In the genomic region with DNA sequence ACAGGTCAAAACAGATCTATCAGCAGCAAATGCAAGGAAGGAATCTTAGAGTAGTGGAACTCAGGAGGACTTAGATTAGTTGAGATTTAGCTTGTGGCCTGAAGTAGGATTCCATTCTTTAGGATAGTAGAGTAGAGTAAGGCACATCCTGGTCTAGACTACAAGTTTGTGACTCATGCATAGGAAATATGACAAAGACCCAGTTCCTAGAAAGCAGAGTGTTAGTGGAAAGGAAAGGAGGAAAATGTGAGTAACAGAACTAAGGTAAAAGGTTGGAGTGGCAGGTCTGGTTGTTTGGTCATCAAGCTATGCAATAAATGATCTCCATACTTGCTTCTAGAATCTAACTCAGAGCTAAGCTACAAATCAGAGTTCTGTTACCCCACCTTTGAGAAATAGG, we compare ENCODE assay signal across 17 cellular contexts.
DNase-seq lines count a peak whose midpoint lies in the region; ATAC-seq, FAIRE-seq and TF ChIP-seq lines count a peak whose summit lies in the region.
"Had no signal": no experiment of that assay in that cellular context is flagged by ENCODE, and none has a peak within 500 bp of the region (broad histone marks: within the 10 kb centered on the region; RNA-seq: fewer than 3 reads in every experiment).

No MANE protein-coding gene starts in this region.

- no peaks in the 10 kb centered on the region for H3K36me3 Mint-ChIP-seq in Caco-2 (ENCODE audit: insufficient read depth, unreplicated experiment)
- H3K36me3 Mint-ChIP-seq: CD4-positive, alpha-beta memory T cell had no signal

- CTCF ChIA-PET in PC-3 (lab: Charles Lee) = no interaction called here
- CTCF ChIA-PET in endothelial cell of umbilical vein (lab: Charles Lee) = no interaction called here
- CTCF ChIA-PET in Caco-2 (lab: Charles Lee) = no interaction called here

- no peak overlapping the region for H3K4me3 ChIP-seq in PC-3 (ENCODE audit: low read length)
- no peak overlapping the region for H3K4me3 ChIP-seq in endothelial cell of umbilical vein (replicated peaks in 1 of 3; ENCODE audit: insufficient read depth in 1 of 3, low read depth in 1 of 3, low read length in 3 of 3)
- H3K4me3 ChIP-seq in Caco-2 (ENCODE audit: low read depth, low read length) = no peak overlapping the region
- H3K4me3 ChIP-seq: GM23338, HAP-1 had no signal

- H3K27me3 ChIP-seq in PC-3 (ENCODE audit: low read length) (no peaks in the 10 kb centered on the region), endothelial cell of umbilical vein (ENCODE audit: control insufficient read depth in 2 of 2, insufficient read depth in 2 of 2, low read length in 2 of 2) (no peaks in the 10 kb centered on the region), Caco-2 (replicated peaks; ENCODE audit: control insufficient read depth, insufficient read depth, low read length) (no peaks in the 10 kb centered on the region)

- no peaks in the 10 kb centered on the region for H3K36me3 ChIP-seq in PC-3 (ENCODE audit: low read depth, low read length)
- no peaks in the 10 kb centered on the region for H3K36me3 ChIP-seq in endothelial cell of umbilical vein (ENCODE audit: control insufficient read depth in 2 of 2, extremely low read depth in 1 of 2, insufficient read depth in 2 of 2, low read length in 2 of 2)
- H3K36me3 ChIP-seq in Caco-2 (ENCODE audit: control insufficient read depth, insufficient read depth, low read length) = no peaks in the 10 kb centered on the region
- H3K36me3 ChIP-seq: HAP-1 had no signal

- no peaks in the 10 kb centered on the region for H3K9me1 ChIP-seq in endothelial cell of umbilical vein (replicated peaks; ENCODE audit: control insufficient read depth, extremely low read depth, insufficient read depth, low read length)

- no peaks in the 10 kb centered on the region for H3K9me2 ChIP-seq in PC-3 (replicated peaks; ENCODE audit: low read length)

- intact Hi-C loops in PC-3 (cut with micrococcal nuclease) (no loop called here), endothelial cell of umbilical vein (cut with micrococcal nuclease) (no loop called here), Caco-2 (cut with micrococcal nuclease; ENCODE audit: unreplicated experiment) (no loop called here), left cardiac atrium (cut with DNase I) (no loop called here)

- no peak overlapping the region for H2AFZ ChIP-seq in PC-3 (ENCODE audit: low read length)
- H2AFZ ChIP-seq in endothelial cell of umbilical vein (ENCODE audit: low read depth, low read length) = no peak overlapping the region
- H2AFZ ChIP-seq: GM23338 had no signal

- no peaks in the 10 kb centered on the region for H3F3A ChIP-seq in PC-3 (ENCODE audit: low read length, unreplicated experiment)

- H3K9me3 Mint-ChIP-seq in Caco-2 (ENCODE audit: unreplicated experiment) = no peaks in the 10 kb centered on the region
- H3K9me3 Mint-ChIP-seq: GM23338, HFFc6 had no signal

- H3K4me2 ChIP-seq in PC-3 (ENCODE audit: low read length) (no peak overlapping the region), endothelial cell of umbilical vein (ENCODE audit: insufficient read depth, low read length) (no peak overlapping the region)
- H3K4me2 ChIP-seq: GM23338 had no signal

- no peak overlapping the region for H3K4me3 Mint-ChIP-seq in Caco-2 (ENCODE audit: unreplicated experiment)
- H3K4me3 Mint-ChIP-seq: CD4-positive, alpha-beta memory T cell; GM23338; HFFc6 had no signal

- BruUV-seq in PC-3 (replicated peaks; lab: Mats Ljungman, UMichigan) = no TSS peak
- no TSS peak for BruUV-seq in endothelial cell of umbilical vein (replicated peaks; lab: Mats Ljungman, UMichigan)
- BruUV-seq in Caco-2 (replicated peaks; lab: Mats Ljungman, UMichigan) = no TSS peak

- no peaks in the 10 kb centered on the region for H3K4me1 Mint-ChIP-seq in Caco-2 (ENCODE audit: low read depth, unreplicated experiment)
- H3K4me1 Mint-ChIP-seq: CD4-positive, alpha-beta memory T cell had no signal

- no peaks in the 10 kb centered on the region for H3K9me3 ChIP-seq in PC-3 (ENCODE audit: low read length)
- H3K9me3 ChIP-seq in endothelial cell of umbilical vein (replicated peaks; ENCODE audit: control insufficient read depth, insufficient read depth, low read length) = no peaks in the 10 kb centered on the region
- H3K9me3 ChIP-seq in Caco-2 = no peaks in the 10 kb centered on the region
- H3K9me3 ChIP-seq: HAP-1 had no signal

- H3K79me2 ChIP-seq in PC-3 (ENCODE audit: low read length) = no peaks in the 10 kb centered on the region
- H3K79me2 ChIP-seq in endothelial cell of umbilical vein (ENCODE audit: control insufficient read depth, insufficient read depth, low read length) = no peaks in the 10 kb centered on the region

- no peaks in the 10 kb centered on the region for H3K4me1 ChIP-seq in PC-3 (ENCODE audit: insufficient read depth, low read length)
- H3K4me1 ChIP-seq in endothelial cell of umbilical vein (ENCODE audit: control insufficient read depth, extremely low read depth, insufficient read depth, low read length) = no peaks in the 10 kb centered on the region
- no peaks in the 10 kb centered on the region for H3K4me1 ChIP-seq in Caco-2
- H3K4me1 ChIP-seq: HAP-1 had no signal

- H4K20me1 ChIP-seq in PC-3 (ENCODE audit: low read length) = no peaks in the 10 kb centered on the region
- no peaks in the 10 kb centered on the region for H4K20me1 ChIP-seq in endothelial cell of umbilical vein (replicated peaks; ENCODE audit: control insufficient read depth, extremely low read depth, insufficient read depth, low read length)

- H3K27me3 Mint-ChIP-seq in Caco-2 (ENCODE audit: insufficient read depth, unreplicated experiment) = no peaks in the 10 kb centered on the region
- H3K27me3 Mint-ChIP-seq: CD4-positive, alpha-beta memory T cell had no signal

- TF ChIP-seq CTCF in PC-3 (conservative IDR thresholded peaks at IDR 0.05; ENCODE audit: low read depth, low read length) = no peak
- TF ChIP-seq CTCF in endothelial cell of umbilical vein (IDR thresholded peaks at IDR 0.05; ENCODE audit: extremely low read depth in 1 of 2, insufficient read depth in 1 of 2, low read depth in 1 of 2, low read length in 2 of 2) = no peak
- TF ChIP-seq CTCF in Caco-2 (IDR thresholded peaks at IDR 0.05; ENCODE audit: insufficient read depth in 1 of 2, low read depth in 1 of 2, low read length in 1 of 2, severe bottlenecking in 1 of 2, unreplicated experiment in 1 of 2) = no peak

- TF ChIP-seq POLR2A in endothelial cell of umbilical vein (IDR thresholded peaks at IDR 0.05; ENCODE audit: low read depth, low read length) = no peak

- peak; percentile 12 for FAIRE-seq in endothelial cell of umbilical vein (lab: Jason Lieb, UNC)
- FAIRE-seq in GM19239 (lab: Jason Lieb, UNC) = no peak
- FAIRE-seq: G401.6, GM12892 had no signal

- ATAC-seq in PC-3 = no peak
- ATAC-seq in left cardiac atrium = no peak
- ATAC-seq: GM23338 had no signal

- POLR2A ChIA-PET in PC-3 (lab: Charles Lee; ENCODE audit: unreplicated experiment) = no interaction called here
- POLR2A ChIA-PET in endothelial cell of umbilical vein (lab: Charles Lee) = no interaction called here
- POLR2A ChIA-PET in Caco-2 (lab: Charles Lee) = no interaction called here

- DNase-seq in PC-3 (peak; percentile 43), RKO (ENCODE audit: low spot score) (peak; percentile 3), endothelial cell of umbilical vein (ENCODE audit: low read depth, low spot score) (peak; percentile 2), renal cortical epithelial cell (ENCODE audit: low read depth) (peak; percentile 51), Caco-2 (no peak), left cardiac atrium (no peak), GM19239 (ENCODE audit: insufficient read length, low spot score) (no peak)
- DNase-seq: C1 segment of cervical spinal cord; CD4-positive, alpha-beta memory T cell; COR-L47; DMS153; DND-41; HFFc6 had no signal

- H3K9ac ChIP-seq in PC-3 (ENCODE audit: low read length) = no peak overlapping the region
- H3K9ac ChIP-seq in endothelial cell of umbilical vein (replicated peaks; ENCODE audit: extremely low read depth, insufficient read depth, low read length) = no peak overlapping the region

- dilution Hi-C loops in endothelial cell of umbilical vein (cut with MboI; ENCODE audit: extremely low pct_ligation_motif_present, low sequenced_read_pairs) = no loop called here

- H3K27ac ChIP-seq in PC-3 (ENCODE audit: low read length) (no peak overlapping the region), endothelial cell of umbilical vein (ENCODE audit: insufficient read depth, low read depth, low read length) (no peak overlapping the region)

- no peak overlapping the region for H3K27ac Mint-ChIP-seq in Caco-2 (ENCODE audit: unreplicated experiment)
- H3K27ac Mint-ChIP-seq: CD4-positive, alpha-beta memory T cell; GM23338; HFFc6 had no signal

TF ChIP-seq in endothelial cell of umbilical vein, 7 proteins besides CTCF, POLR2A, EP300 and RAD21:
- no peak for TF ChIP-seq FOS (IDR thresholded peaks at IDR 0.05; ENCODE audit: borderline replicate concordance, insufficient read depth, low read length)

Comparison
In these comparisons a context has a peak if more than half of its experiments do, and no peak if none do; other contexts are left out.
1. DNase-seq: peak in PC-3 (single experiment), RKO (single experiment), endothelial cell of umbilical vein (single experiment) and renal cortical epithelial cell (single experiment); none in Caco-2 (0 of 2), left cardiac atrium (single experiment) and GM19239 (single experiment).